Comparison of ENCODE assay signal across 18 cellular contexts in the genomic region with DNA sequence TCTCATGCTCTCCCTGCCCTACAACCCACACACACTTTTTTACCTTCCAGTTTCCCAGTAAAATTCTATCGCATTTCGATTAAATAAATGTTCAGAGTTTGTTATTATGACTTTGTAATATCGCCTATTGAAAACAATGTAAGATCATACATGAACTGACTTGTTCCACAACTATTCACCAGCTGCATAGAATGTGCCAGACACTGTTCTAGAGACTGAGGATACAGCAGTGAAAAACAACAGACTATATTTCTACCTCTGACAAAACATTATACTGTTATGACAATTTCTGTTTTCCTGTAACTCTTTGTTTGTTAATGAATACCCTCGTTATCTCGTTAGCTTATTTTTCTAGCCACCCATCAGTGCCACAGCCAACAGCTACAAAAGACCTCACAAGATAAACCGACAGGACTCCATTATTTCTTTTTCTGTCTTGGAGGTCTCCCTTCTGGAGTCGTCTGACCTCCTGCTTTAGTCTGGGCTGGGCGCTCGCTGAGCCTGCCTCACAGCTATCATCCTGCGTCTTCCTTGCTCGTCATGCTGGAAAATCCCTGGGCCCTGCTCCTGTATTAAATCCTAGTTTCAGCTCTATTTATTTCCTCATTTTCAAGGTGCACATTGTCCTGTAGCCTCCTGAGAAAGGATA.
"Had no signal": no experiment of that assay in that cellular context is flagged by ENCODE, and none has a peak within 500 bp of the region (broad histone marks: within the 10 kb centered on the region; RNA-seq: fewer than 3 reads in every experiment).

No MANE protein-coding gene starts in this region.

- H3K4me1 ChIP-seq: ascending aorta, left lung, sigmoid colon, spleen had no signal

- H3K9me3 Mint-ChIP-seq: activated naive CD4-positive, alpha-beta T cell treated with anti-CD3 and anti-CD28 coated beads, Interleukin-2, amount 50 U/mL, for 24 hours; stimulated activated naive B cell treated with anti-CD40 and anti-IgM and Interleukin-4, amounts not matched to agents 10 μg/mL and 1 μg/mL and 100 μg/mL, for 72 hours had no signal

- DNase-seq: activated CD4-positive, alpha-beta T cell treated with anti-CD3 and anti-CD28 coated beads, Interleukin-2, amount 50 U/mL, for 4 hours; activated gamma-delta T cell; effector memory CD8-positive, alpha-beta T cell; foreskin melanocyte; glutamatergic neuron; hypothalamus; islet precursor cell; left lung; ovary; sigmoid colon; spleen; stimulated activated CD4-positive, alpha-beta T cell treated with anti-CD3 and anti-CD28 coated beads, Interleukin-4, amount 100 ng/mL, for 4 hours; stimulated activated naive B cell treated with anti-CD40 and anti-IgM and Interleukin-4, amounts not matched to agents 10 μg/mL and 1 μg/mL and 100 μg/mL, for 72 hours; T-helper 2 cell had no signal

- H3K27me3 ChIP-seq: ascending aorta, cardiac muscle cell, left lung, ovary, sigmoid colon, spleen had no signal

- H3K4me1 Mint-ChIP-seq: activated naive CD4-positive, alpha-beta T cell treated with anti-CD3 and anti-CD28 coated beads, Interleukin-2, amount 50 U/mL, for 24 hours; stimulated activated naive B cell treated with anti-CD40 and anti-IgM and Interleukin-4, amounts not matched to agents 10 μg/mL and 1 μg/mL and 100 μg/mL, for 72 hours had no signal

- H3K36me3 ChIP-seq: ascending aorta, cardiac muscle cell, left lung, ovary, sigmoid colon, spleen had no signal

- H3K27me3 Mint-ChIP-seq: activated naive CD4-positive, alpha-beta T cell treated with anti-CD3 and anti-CD28 coated beads, Interleukin-2, amount 50 U/mL, for 24 hours; effector memory CD8-positive, alpha-beta T cell; stimulated activated naive B cell treated with anti-CD40 and anti-IgM and Interleukin-4, amounts not matched to agents 10 μg/mL and 1 μg/mL and 100 μg/mL, for 72 hours had no signal

- H3K36me3 Mint-ChIP-seq: activated naive CD4-positive, alpha-beta T cell treated with anti-CD3 and anti-CD28 coated beads, Interleukin-2, amount 50 U/mL, for 24 hours; stimulated activated naive B cell treated with anti-CD40 and anti-IgM and Interleukin-4, amounts not matched to agents 10 μg/mL and 1 μg/mL and 100 μg/mL, for 72 hours had no signal

- H3K27ac Mint-ChIP-seq: activated naive CD4-positive, alpha-beta T cell treated with anti-CD3 and anti-CD28 coated beads, Interleukin-2, amount 50 U/mL, for 24 hours; effector memory CD8-positive, alpha-beta T cell; stimulated activated naive B cell treated with anti-CD40 and anti-IgM and Interleukin-4, amounts not matched to agents 10 μg/mL and 1 μg/mL and 100 μg/mL, for 72 hours had no signal

- H3K4me3 Mint-ChIP-seq: activated naive CD4-positive, alpha-beta T cell treated with anti-CD3 and anti-CD28 coated beads, Interleukin-2, amount 50 U/mL, for 24 hours; effector memory CD8-positive, alpha-beta T cell; stimulated activated naive B cell treated with anti-CD40 and anti-IgM and Interleukin-4, amounts not matched to agents 10 μg/mL and 1 μg/mL and 100 μg/mL, for 72 hours had no signal

- ATAC-seq: effector memory CD8-positive, alpha-beta T cell; left lung; stimulated activated naive B cell treated with anti-CD40 and anti-IgM and Interleukin-4, amounts not matched to agents 10 μg/mL and 1 μg/mL and 100 μg/mL, for 72 hours had no signal

- H3K27ac ChIP-seq: ascending aorta, cardiac muscle cell, left lung, ovary, sigmoid colon, spleen, VCaP had no signal

- H3K9me3 ChIP-seq: ascending aorta, left lung, ovary, sigmoid colon, spleen had no signal

- H3K4me3 ChIP-seq: ascending aorta, cardiac muscle cell, left lung, ovary, sigmoid colon, spleen had no signal
